ENCODE assay signal across 8 cellular contexts in genomic region chr12:22684526-22685118, GRCh38. TPM values are rescaled to one million over a fixed set of nuclear protein-coding genes. Genes with fewer than 3 reads are reported as not detected.
DNase-seq lines count a peak whose midpoint lies in the region; ATAC-seq, FAIRE-seq and TF ChIP-seq lines count a peak whose summit lies in the region.

No MANE protein-coding gene starts in this region.

- H3K9ac ChIP-seq in fibroblast of lung (ENCODE audit: insufficient read depth, low read length) = no peak overlapping the region

- H3K27me3 ChIP-seq in AG04450 (ENCODE audit: control insufficient read depth, insufficient read depth, low read length) (no peaks in the 10 kb centered on the region), fibroblast of lung (ENCODE audit: control insufficient read depth, insufficient read depth, low read length) (no peaks in the 10 kb centered on the region), gastrocnemius medialis (no peaks in the 10 kb centered on the region)

- FAIRE-seq in GM12891 (lab: Jason Lieb, UNC) (peak; percentile 38), RCC 7860 (lab: Jason Lieb, UNC) (peak; percentile 79)

- intact Hi-C loops in gastrocnemius medialis (cut with DNase I; ENCODE audit: low total_unique reads) = no loop called here

- no peak overlapping the region for H3K4me2 ChIP-seq in fibroblast of lung (ENCODE audit: extremely low read depth, insufficient read depth, low read length)

- H3K4me1 ChIP-seq in fibroblast of lung (ENCODE audit: control insufficient read depth, extremely low read depth, insufficient read depth, low read length) = no peaks in the 10 kb centered on the region
- no peaks in the 10 kb centered on the region for H3K4me1 ChIP-seq in gastrocnemius medialis

- H3K36me3 ChIP-seq in fibroblast of lung (ENCODE audit: control insufficient read depth, insufficient read depth, low read length) (no peaks in the 10 kb centered on the region), gastrocnemius medialis (peaks cover 0 to 5% of the 10 kb centered on the region in 2 donors)

- TF ChIP-seq CTCF in AG04450 (IDR thresholded peaks at IDR 0.05; ENCODE audit: low read depth, low read length) = peak; percentile 62
- TF ChIP-seq CTCF in fibroblast of lung (conservative IDR thresholded peaks at IDR 0.05 in 1 of 2, IDR thresholded peaks at IDR 0.05 in 1 of 2; ENCODE audit: low read depth in 1 of 2, low read length in 2 of 2) = peak; percentile 30 to 58
- TF ChIP-seq CTCF in gastrocnemius medialis (IDR thresholded peaks at IDR 0.05 in 4 of 5, conservative IDR thresholded peaks at IDR 0.05 in 1 of 5) = peak in 4 of 5 experiments; percentile 15 to 58 (median 28)

- CTCF ChIA-PET in AG04450 (lab: Charles Lee) = interaction anchor here (0.7 to 2.5 kb wide), 14 partner anchors 10 to 371 kb away, joined by 3 to 19 read pairs (median 4); no protein-coding TSS in a partner anchor

- no peak overlapping the region for H3K4me3 ChIP-seq in AG04450 (ENCODE audit: low read depth, low read length)
- no peak overlapping the region for H3K4me3 ChIP-seq in fibroblast of lung (replicated peaks in 1 of 4; ENCODE audit: control extremely low read depth in 1 of 4, insufficient read depth in 1 of 4, low read depth in 3 of 4, low read length in 4 of 4)
- no peak overlapping the region for H3K4me3 ChIP-seq in gastrocnemius medialis

- no peaks in the 10 kb centered on the region for H4K20me1 ChIP-seq in fibroblast of lung (ENCODE audit: control insufficient read depth, extremely low read depth, insufficient read depth, low read length)

- DNase-seq in AG04450 (ENCODE audit: low read depth, low spot score) (no peak), GM12891 (ENCODE audit: insufficient read length, low spot score) (no peak), RCC 7860 (ENCODE audit: low spot score) (peak; percentile 24), fibroblast of lung (ENCODE audit: low read depth in 2 of 2) (peak; percentile 41 to 70), gastrocnemius medialis (no peak)
- no peak for DNase-seq in stimulated activated naive CD4-positive, alpha-beta T cell treated with Interleukin-2 at 50 U/mL for 16 hours (lab: John Stamatoyannopoulos, UW)

- POLR2A ChIA-PET in AG04450 (lab: Yijun Ruan, JAX) = no interaction called here

- H2AFZ ChIP-seq in fibroblast of lung (ENCODE audit: low read length) = no peak overlapping the region

- TF ChIP-seq POLR2A in GM12891 (IDR thresholded peaks at IDR 0.05; ENCODE audit: low read depth, low read length) = no peak
- no peak for TF ChIP-seq POLR2A in gastrocnemius medialis (IDR thresholded peaks at IDR 0.05)

- no peaks in the 10 kb centered on the region for H3K79me2 ChIP-seq in fibroblast of lung (ENCODE audit: control insufficient read depth, insufficient read depth, low read length)

- ATAC-seq in HG03469 (IDR thresholded peaks at IDR 0.05; ENCODE audit: unreplicated experiment) (peak; percentile 31), gastrocnemius medialis (no peak), HG02870 (IDR thresholded peaks at IDR 0.05; ENCODE audit: unreplicated experiment) (no peak)

- in situ Hi-C loops in gastrocnemius medialis (cut with MboI; ENCODE audit: low sequenced_read_pairs in 4 of 4) = no loop called here

- no peak overlapping the region for H3K27ac ChIP-seq in AG04450 (ENCODE audit: low read depth, low read length)
- H3K27ac ChIP-seq in fibroblast of lung (ENCODE audit: insufficient read depth, low read length) = no peak overlapping the region
- no peak overlapping the region for H3K27ac ChIP-seq in gastrocnemius medialis

- H3K9me3 ChIP-seq in AG04450 (ENCODE audit: control insufficient read depth, insufficient read depth, low read length) (no peaks in the 10 kb centered on the region), fibroblast of lung (ENCODE audit: control insufficient read depth, insufficient read depth, low read depth, low read length) (no peaks in the 10 kb centered on the region), gastrocnemius medialis (no peaks in the 10 kb centered on the region)

TF ChIP-seq in GM12891, 5 proteins besides CTCF, POLR2A, EP300 and RAD21:
- no peak for TF ChIP-seq SPI1 (IDR thresholded peaks at IDR 0.05; ENCODE audit: low read depth, low read length)
- TF ChIP-seq TAF1 (IDR thresholded peaks at IDR 0.05; ENCODE audit: low read depth, low read length) = no peak
- TF ChIP-seq PAX5 (IDR thresholded peaks at IDR 0.05; ENCODE audit: insufficient read depth, low read length, severe bottlenecking) = no peak
- TF ChIP-seq POU2F2 (IDR thresholded peaks at IDR 0.05; ENCODE audit: low read depth, low read length) = no peak
- no peak for TF ChIP-seq POLR2AphosphoS5 (IDR thresholded peaks at IDR 0.05; ENCODE audit: low read depth, low read length)

RNA-seq across cellular contexts. Expression of gene ETNK1, which starts 59.7 kb away (rescaled TPM):
- 17.2 and 22.8 TPM in 2 replicates for polyA plus RNA-seq in AG04450 (2011; rRNA removed)
- polyA minus RNA-seq in AG04450 (2011; rRNA and poly(A)+ RNA removed) = 46.0 and 66.7 TPM in 2 replicates
- polyA plus RNA-seq in GM12891 (2012; ENCODE audit: low read depth, missing spikeins) = 13.4 TPM
- 24.9 and 56.1 TPM in 2 replicates for total RNA-seq in fibroblast of lung
- 14.9 and 19.0 TPM in 2 replicates for polyA plus RNA-seq in fibroblast of lung
- polyA plus RNA-seq in fibroblast of lung (2012) = 13.4 and 17.2 TPM in 2 replicates
- polyA minus RNA-seq in fibroblast of lung (ENCODE audit: low replicate concordance) = 1.6 and 9.2 TPM in 2 replicates
- 10 to 100 TPM in 1 of 4 donors, 1 to 10 TPM in 3; 6.5 to 15.1 (median 7.2) TPM for total RNA-seq in gastrocnemius medialis

Comparison
In these comparisons a context has a peak if more than half of its experiments do, and no peak if none do; other contexts are left out.
1. DNase-seq: peak in RCC 7860 (single experiment) and fibroblast of lung (2 of 2); none in AG04450 (single experiment), GM12891 (single experiment), gastrocnemius medialis (0 of 2) and stimulated activated naive CD4-positive, alpha-beta T cell treated with Interleukin-2 at 50 U/mL for 16 hours (single experiment).
2. Peak in every context shown above with its lines, with median percentiles within 50 percentile points of each other: CTCF ChIP-seq.